ENCODE assay signal across 8 cellular contexts in genomic region chrX:119852410-119853353, GRCh38.
DNase-seq lines count a peak whose midpoint lies in the region; ATAC-seq lines count a peak whose summit lies in the region.

UPF3B (minus strand) TSS chrX:119852963; CDS start chrX:119852928, 35 bp downstream.

- DNase-seq in Ammon's horn (ENCODE audit: low spot score) (peak; percentile 96), GM19238 (ENCODE audit: insufficient read length, low spot score) (peak; percentile 83), NCI-H524 (lab: John Stamatoyannopoulos, UW) (peak; percentile 99 to 100), kidney glomerular epithelial cell (lab: John Stamatoyannopoulos, UW) (peak; percentile 87)
- peak; percentile 92 to 95 for DNase-seq in activated CD4-positive, alpha-beta T cell treated with anti-CD3 and anti-CD28 coated beads for 4 hours
- peak; percentile 72 to 86 for DNase-seq in stimulated activated CD4-positive, alpha-beta T cell treated with anti-CD3 and anti-CD28 coated beads, Interleukin-1b, Interleukin-23, amount 100 ng/mL, for 1 hour (ENCODE audit: low read depth in 2 of 2)

- H3K27ac ChIP-seq in cingulate gyrus (ENCODE audit: low read depth, low read length): peak within 1 kb of the TSS; percentile 69

- peak; percentile 97 for ATAC-seq in HG03442 (IDR thresholded peaks at IDR 0.05; ENCODE audit: unreplicated experiment)

Comparison
In these comparisons a context has a peak if more than half of its experiments do, and no peak if none do; other contexts are left out.
1. Peak in every context shown above with its lines: DNase-seq, ATAC-seq and H3K27ac ChIP-seq.